Comparison of ENCODE assay signal across 1 cellular context in the genomic region with DNA sequence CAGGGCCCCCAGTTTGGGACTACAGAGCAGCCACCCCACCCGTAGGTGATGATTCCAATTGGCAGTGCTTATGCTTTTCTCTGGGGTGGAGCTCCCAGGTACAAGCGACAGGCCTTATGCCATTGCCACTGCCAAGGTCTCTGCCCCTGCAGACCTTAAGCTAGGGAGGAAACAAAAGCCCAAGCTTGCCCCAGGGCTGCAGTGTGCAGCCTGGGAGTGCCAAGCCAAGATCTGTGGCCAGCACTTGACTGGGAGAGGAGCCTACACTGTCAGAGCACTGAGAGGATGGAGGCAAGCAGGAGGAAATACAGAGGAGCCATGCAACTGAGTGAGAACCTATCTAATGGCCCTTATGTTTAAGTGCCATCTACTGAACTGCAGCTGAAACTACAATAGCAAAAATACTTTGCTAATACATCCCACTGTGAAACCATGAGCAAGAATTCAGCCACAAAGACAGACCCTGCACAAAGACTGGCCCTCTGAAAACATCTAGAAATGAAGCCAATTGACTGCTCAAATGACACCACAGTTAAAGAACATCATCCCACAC.
TF ChIP-seq lines count a peak whose summit lies in the region.

No MANE protein-coding gene starts in this region.

TF ChIP-seq in GM12878, 131 proteins besides CTCF, POLR2A, EP300 and RAD21:
- TF ChIP-seq CREM (IDR thresholded peaks at IDR 0.05; ENCODE audit: low read depth) (no peak), MTA2 (IDR thresholded peaks at IDR 0.05; ENCODE audit: low read depth) (no peak), IKZF1 (conservative IDR thresholded peaks at IDR 0.05) (no peak)
